Comparison of ENCODE assay signal across 10 cellular contexts in genomic region chr7:4613855-4614548, GRCh38.
A peak's percentile ranks its signal among the peaks of the same experiment; 100 is the strongest.
DNase-seq lines count a peak whose midpoint lies in the region; ATAC-seq and TF ChIP-seq lines count a peak whose summit lies in the region.
"Had no signal": no experiment of that assay in that cellular context is flagged by ENCODE, and none has a peak within 500 bp of the region (broad histone marks: within the 10 kb centered on the region; RNA-seq: fewer than 3 reads in every experiment).

No MANE protein-coding gene starts in this region.

- H3K4me3 Mint-ChIP-seq in activated CD4-positive, alpha-beta T cell treated with anti-CD3 and anti-CD28 coated beads, Interleukin-2, amount 10 ng/mL, durations not matched to agents 7 days and 5 days = no peak overlapping the region
- H3K4me3 Mint-ChIP-seq in endodermal cell = no peak overlapping the region
- H3K4me3 Mint-ChIP-seq in type B pancreatic cell = peak overlapping the region; percentile 27

- POLR2A ChIA-PET in activated CD4-positive, alpha-beta T cell treated with anti-CD3 and anti-CD28 coated beads, Interleukin-2, amount 10 ng/mL, durations not matched to agents 7 days and 5 days (lab: Charles Lee) = interaction anchor here (1.0 kb wide), 1 partner anchor 136 kb away, joined by 5 read pairs; no protein-coding TSS in a partner anchor
- POLR2A ChIA-PET in GM10248 (lab: Yijun Ruan, JAX) = no interaction called here

- no peak for TF ChIP-seq CTCF in endodermal cell (conservative IDR thresholded peaks at IDR 0.05)
- TF ChIP-seq CTCF in type B pancreatic cell (conservative IDR thresholded peaks at IDR 0.05) = no peak
- no peak for TF ChIP-seq CTCF in GM10248 (IDR thresholded peaks at IDR 0.05; ENCODE audit: control extremely low read depth, extremely low read depth, low read depth, missing control alignments)

- H3K79me1 ChIP-seq in mesendoderm (ENCODE audit: low read length) = no peaks in the 10 kb centered on the region

- no peaks in the 10 kb centered on the region for H3K4me1 ChIP-seq in endodermal cell (ENCODE audit: control insufficient read depth, insufficient read depth, low read length)
- H3K4me1 ChIP-seq in mesendoderm (ENCODE audit: control insufficient read depth, low read depth, low read length) = no peaks in the 10 kb centered on the region

- CTCF ChIA-PET in activated CD4-positive, alpha-beta T cell treated with anti-CD3 and anti-CD28 coated beads, Interleukin-2, amount 10 ng/mL, durations not matched to agents 7 days and 5 days (lab: Charles Lee) = interaction anchor here (0.6 to 1.3 kb wide), 2 partner anchors 19 to 141 kb away, joined by 3 read pairs; no protein-coding TSS in a partner anchor
- CTCF ChIA-PET in GM10248 (lab: Yijun Ruan, JAX) = interaction anchor here (1.0 kb wide), 1 partner anchor 473 kb away, joined by 3 read pairs; no protein-coding TSS in a partner anchor

- no peaks in the 10 kb centered on the region for H3K27me3 Mint-ChIP-seq in activated CD4-positive, alpha-beta T cell treated with anti-CD3 and anti-CD28 coated beads, Interleukin-2, amount 10 ng/mL, durations not matched to agents 7 days and 5 days
- no peaks in the 10 kb centered on the region for H3K27me3 Mint-ChIP-seq in endodermal cell (ENCODE audit: insufficient read depth)
- no peaks in the 10 kb centered on the region for H3K27me3 Mint-ChIP-seq in type B pancreatic cell

- H3K4me3 ChIP-seq in endodermal cell (ENCODE audit: low read length) = no peak overlapping the region
- no peak overlapping the region for H3K4me3 ChIP-seq in mesendoderm (ENCODE audit: low read length)

- H3K4me2 ChIP-seq in mesendoderm (ENCODE audit: low read length) = no peak overlapping the region

- no peak for DNase-seq in activated CD4-positive, alpha-beta T cell treated with anti-CD3 and anti-CD28 coated beads, Interleukin-2, amount 10 ng/mL, durations not matched to agents 7 days and 5 days
- no peak for DNase-seq in activated CD4-positive, alpha-beta T cell treated with anti-CD3 and anti-CD28 coated beads for 1 hour
- DNase-seq in endodermal cell (no peak), mesendoderm (no peak), type B pancreatic cell (ENCODE audit: extremely low spot score, unreplicated experiment) (no peak), amniotic stem cell (lab: John Stamatoyannopoulos, UW) (no peak), GM10248 (ENCODE audit: extremely low spot score) (no peak)
- no peak for DNase-seq in stimulated activated naive CD8-positive, alpha-beta T cell treated with anti-CD3 and anti-CD28 coated beads, Interleukin-15, Interleukin-2, amounts not matched to agents 100 U/mL and 50 U/mL, for 24 hours
- DNase-seq: effector CD8-positive, alpha-beta T cell had no signal

- H3K9ac ChIP-seq in endodermal cell (ENCODE audit: extremely low read depth, low read length, poor library complexity, severe bottlenecking) = no peak overlapping the region
- H3K9ac ChIP-seq in mesendoderm (ENCODE audit: low read length) = no peak overlapping the region

- H3K4me1 Mint-ChIP-seq in activated CD4-positive, alpha-beta T cell treated with anti-CD3 and anti-CD28 coated beads, Interleukin-2, amount 10 ng/mL, durations not matched to agents 7 days and 5 days = peaks cover 20% of the 10 kb centered on the region
- H3K4me1 Mint-ChIP-seq in endodermal cell = peaks cover 9% of the 10 kb centered on the region
- peaks cover 18% of the 10 kb centered on the region for H3K4me1 Mint-ChIP-seq in type B pancreatic cell (ENCODE audit: unreplicated experiment)

- no peak overlapping the region for H2AK5ac ChIP-seq in mesendoderm (ENCODE audit: low read length)

- no peak overlapping the region for H3K4ac ChIP-seq in mesendoderm (ENCODE audit: low read depth, low read length)

- no peak overlapping the region for H3K27ac ChIP-seq in endodermal cell (ENCODE audit: low read depth, low read length)
- no peak overlapping the region for H3K27ac ChIP-seq in mesendoderm (ENCODE audit: low read depth, low read length)

- no peak overlapping the region for H2BK120ac ChIP-seq in mesendoderm (ENCODE audit: low read depth, low read length)

- H3K9me3 Mint-ChIP-seq in activated CD4-positive, alpha-beta T cell treated with anti-CD3 and anti-CD28 coated beads, Interleukin-2, amount 10 ng/mL, durations not matched to agents 7 days and 5 days = no peaks in the 10 kb centered on the region
- H3K9me3 Mint-ChIP-seq in endodermal cell (peaks cover 19% of the 10 kb centered on the region), type B pancreatic cell (no peaks in the 10 kb centered on the region)

- H3K23ac ChIP-seq in mesendoderm (ENCODE audit: low read length) = no peak overlapping the region

- H2BK5ac ChIP-seq in mesendoderm (ENCODE audit: low read length) = no peak overlapping the region

- ATAC-seq in stimulated activated naive CD8-positive, alpha-beta T cell treated with anti-CD3 and anti-CD28 coated beads, Interleukin-15, Interleukin-2, amounts not matched to agents 100 U/mL and 50 U/mL, for 24 hours = no peak

- H3K56ac ChIP-seq in mesendoderm (ENCODE audit: low read length) = peak overlapping the region; percentile 62

- no peaks in the 10 kb centered on the region for H3K36me3 ChIP-seq in endodermal cell (ENCODE audit: control insufficient read depth, insufficient read depth, low read length)
- no peaks in the 10 kb centered on the region for H3K36me3 ChIP-seq in mesendoderm (ENCODE audit: control insufficient read depth, insufficient read depth, low read length)

- H3K79me2 ChIP-seq in mesendoderm (ENCODE audit: control insufficient read depth, insufficient read depth, low read length) = no peaks in the 10 kb centered on the region

- H3K18ac ChIP-seq in mesendoderm (ENCODE audit: low read length) = no peak overlapping the region

- no peak overlapping the region for H4K8ac ChIP-seq in mesendoderm (ENCODE audit: low read depth, low read length)

- 91 to 92% methylated on average over 9 to 14 of the region's 15 CpGs for WGBS in endodermal cell (ENCODE audit: insufficient coverage in 1 of 2, insufficient read length in 1 of 2), 2 experiments
- WGBS in mesendoderm (ENCODE audit: extremely low coverage, insufficient coverage, low lambda C conversion rate) = no CpG with 5 or more reads among the region's 15 CpGs

- peak overlapping the region; percentile 19 for H3K27ac Mint-ChIP-seq in activated CD4-positive, alpha-beta T cell treated with anti-CD3 and anti-CD28 coated beads, Interleukin-2, amount 10 ng/mL, durations not matched to agents 7 days and 5 days
- peak overlapping the region; percentile 62 for H3K27ac Mint-ChIP-seq in endodermal cell
- H3K27ac Mint-ChIP-seq in type B pancreatic cell = peak overlapping the region; percentile 59

- H2BK15ac ChIP-seq in mesendoderm (replicated peaks; ENCODE audit: low read depth) = no peak overlapping the region

- no peak overlapping the region for H4K5ac ChIP-seq in mesendoderm (ENCODE audit: low read length)

- H3K27me3 ChIP-seq in endodermal cell (ENCODE audit: control insufficient read depth, insufficient read depth, low read length, poor library complexity, severe bottlenecking) (no peaks in the 10 kb centered on the region), mesendoderm (ENCODE audit: insufficient read depth, low read length, poor library complexity) (no peaks in the 10 kb centered on the region)

- H3K9me3 ChIP-seq in endodermal cell (ENCODE audit: control insufficient read depth, low read length) = peaks cover 15% of the 10 kb centered on the region

- H3K36me3 Mint-ChIP-seq in activated CD4-positive, alpha-beta T cell treated with anti-CD3 and anti-CD28 coated beads, Interleukin-2, amount 10 ng/mL, durations not matched to agents 7 days and 5 days (ENCODE audit: low read depth) = no peaks in the 10 kb centered on the region
- H3K36me3 Mint-ChIP-seq in endodermal cell (ENCODE audit: low read depth) = no peaks in the 10 kb centered on the region
- H3K36me3 Mint-ChIP-seq in type B pancreatic cell = no peaks in the 10 kb centered on the region
- H3K36me3 Mint-ChIP-seq: WTC11 had no signal
